In the genomic region with DNA sequence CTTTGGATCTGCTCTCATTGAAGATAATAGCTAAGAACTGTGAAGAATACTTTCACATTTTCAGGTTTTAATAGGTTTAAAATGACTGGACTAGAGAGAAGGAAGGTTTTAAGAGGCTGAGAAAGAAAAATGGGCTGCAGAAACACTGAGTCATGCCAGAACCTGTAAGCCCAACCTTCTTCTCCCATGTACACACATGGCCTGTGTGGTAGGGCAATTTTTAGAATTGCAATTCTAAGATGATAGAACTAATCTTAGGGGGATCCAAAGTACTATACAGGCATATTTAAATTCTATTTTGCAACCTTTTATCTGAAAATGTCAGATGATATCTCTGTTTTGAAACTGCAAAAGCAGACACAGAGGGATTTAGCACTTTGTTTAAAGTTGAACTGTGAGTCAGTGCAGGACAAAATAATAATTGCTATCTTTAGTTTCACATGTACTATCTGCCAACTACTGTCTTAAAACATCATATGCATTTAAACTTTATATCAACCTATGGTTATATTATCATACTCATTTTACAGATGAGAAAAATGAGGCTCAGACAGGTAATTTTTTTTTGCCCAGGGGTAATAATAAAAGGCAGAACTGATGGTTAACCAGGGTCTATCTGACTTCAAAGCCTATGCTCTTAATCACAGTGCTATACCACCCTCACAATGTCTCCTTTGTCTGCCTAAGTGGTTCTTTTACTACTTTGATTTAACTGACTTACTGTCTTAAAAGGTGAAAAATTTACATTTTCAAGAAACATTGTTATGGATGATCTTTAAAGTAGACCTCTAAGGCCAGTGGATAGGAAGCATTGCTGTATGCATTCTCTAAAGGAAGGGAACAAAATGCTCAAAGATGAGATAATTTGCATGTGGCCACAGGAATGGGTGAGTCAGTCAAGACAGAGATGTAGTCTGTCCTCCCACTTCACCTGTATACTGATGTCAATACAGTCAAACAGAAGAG, we compare ENCODE assay signal across 9 cellular contexts. TPM values are rescaled to one million over a fixed set of nuclear protein-coding genes. Genes with fewer than 3 reads are reported as not detected.
A peak's percentile ranks its signal among the peaks of the same experiment; 100 is the strongest.
DNase-seq lines count a peak whose midpoint lies in the region; ATAC-seq, FAIRE-seq and TF ChIP-seq lines count a peak whose summit lies in the region.
"Had no signal": no experiment of that assay in that cellular context is flagged by ENCODE, and none has a peak within 500 bp of the region (broad histone marks: within the 10 kb centered on the region; RNA-seq: fewer than 3 reads in every experiment).

No MANE protein-coding gene starts in this region.

- no peak overlapping the region for H3K4me3 ChIP-seq in kidney (ENCODE audit: low read length in 2 of 2)

- H3K36me3 ChIP-seq in kidney (ENCODE audit: control insufficient read depth in 1 of 2, insufficient read depth in 2 of 2, low read length in 2 of 2): no peaks in the 10 kb centered on the region

- FAIRE-seq in kidney (lab: Jason Lieb, UNC): no peak

- no peak overlapping the region for H3K27ac Mint-ChIP-seq in activated T-cell treated with anti-CD3 and anti-CD28 coated beads, Interleukin-2, amount 50 U/mL, for 72 hours
- no peak overlapping the region for H3K27ac Mint-ChIP-seq in activated naive CD8-positive, alpha-beta T cell treated with anti-CD3 and anti-CD28 coated beads, Interleukin-2, amount 10 ng/mL, durations not matched to agents 7 days and 5 days
- no peak overlapping the region for H3K27ac Mint-ChIP-seq in stimulated activated naive CD8-positive, alpha-beta T cell treated with anti-CD3 and anti-CD28 coated beads, Interleukin-15, amount 100 ng/mL, for 72 hours
- H3K27ac Mint-ChIP-seq in T-helper 17 cell: no peak overlapping the region

- H3K9me3 ChIP-seq in T-helper 17 cell (ENCODE audit: control insufficient read depth, low read length, poor library complexity, severe bottlenecking): no peaks in the 10 kb centered on the region
- no peaks in the 10 kb centered on the region for H3K9me3 ChIP-seq in kidney (ENCODE audit: control insufficient read depth in 1 of 2, low read length in 2 of 2)

- H3K27me3 Mint-ChIP-seq in activated T-cell treated with anti-CD3 and anti-CD28 coated beads, Interleukin-2, amount 50 U/mL, for 72 hours (ENCODE audit: low read depth): no peaks in the 10 kb centered on the region
- H3K27me3 Mint-ChIP-seq in activated naive CD8-positive, alpha-beta T cell treated with anti-CD3 and anti-CD28 coated beads, Interleukin-2, amount 10 ng/mL, durations not matched to agents 7 days and 5 days: no peaks in the 10 kb centered on the region
- no peaks in the 10 kb centered on the region for H3K27me3 Mint-ChIP-seq in stimulated activated naive CD8-positive, alpha-beta T cell treated with anti-CD3 and anti-CD28 coated beads, Interleukin-15, amount 100 ng/mL, for 72 hours
- H3K27me3 Mint-ChIP-seq in T-helper 17 cell: peaks cover 17% of the 10 kb centered on the region

- H3K9ac ChIP-seq in kidney (ENCODE audit: low read length in 2 of 2): no peak overlapping the region

- H3K4me1 ChIP-seq in kidney (ENCODE audit: control insufficient read depth in 1 of 2, insufficient read depth in 1 of 2, low read depth in 1 of 2, low read length in 2 of 2): no peaks in the 10 kb centered on the region

- H3K27ac ChIP-seq in kidney (ENCODE audit: low read depth in 2 of 2, low read length in 2 of 2): no peak overlapping the region

- peaks cover 21% of the 10 kb centered on the region for H3K4me1 Mint-ChIP-seq in activated T-cell treated with anti-CD3 and anti-CD28 coated beads, Interleukin-2, amount 50 U/mL, for 72 hours (ENCODE audit: low read depth)
- peaks cover 14% of the 10 kb centered on the region for H3K4me1 Mint-ChIP-seq in activated naive CD8-positive, alpha-beta T cell treated with anti-CD3 and anti-CD28 coated beads, Interleukin-2, amount 10 ng/mL, durations not matched to agents 7 days and 5 days
- peaks cover 40% of the 10 kb centered on the region for H3K4me1 Mint-ChIP-seq in stimulated activated naive CD8-positive, alpha-beta T cell treated with anti-CD3 and anti-CD28 coated beads, Interleukin-15, amount 100 ng/mL, for 72 hours
- H3K4me1 Mint-ChIP-seq in T-helper 17 cell: peaks cover 11% of the 10 kb centered on the region

- H3K4me3 Mint-ChIP-seq in activated T-cell treated with anti-CD3 and anti-CD28 coated beads, Interleukin-2, amount 50 U/mL, for 72 hours: no peak overlapping the region
- H3K4me3 Mint-ChIP-seq in activated naive CD8-positive, alpha-beta T cell treated with anti-CD3 and anti-CD28 coated beads, Interleukin-2, amount 10 ng/mL, durations not matched to agents 7 days and 5 days: no peak overlapping the region
- peak overlapping the region in 1 of 2 donors; percentile 23 for H3K4me3 Mint-ChIP-seq in stimulated activated naive CD8-positive, alpha-beta T cell treated with anti-CD3 and anti-CD28 coated beads, Interleukin-15, amount 100 ng/mL, for 72 hours
- H3K4me3 Mint-ChIP-seq in T-helper 17 cell: no peak overlapping the region

- POLR2A ChIA-PET in activated naive CD8-positive, alpha-beta T cell treated with anti-CD3 and anti-CD28 coated beads, Interleukin-2, amount 10 ng/mL, durations not matched to agents 7 days and 5 days (lab: Charles Lee): no interaction called here

- no peaks in the 10 kb centered on the region for H3K36me3 Mint-ChIP-seq in activated T-cell treated with anti-CD3 and anti-CD28 coated beads, Interleukin-2, amount 50 U/mL, for 72 hours (ENCODE audit: insufficient read depth in 2 of 2)
- H3K36me3 Mint-ChIP-seq in activated naive CD8-positive, alpha-beta T cell treated with anti-CD3 and anti-CD28 coated beads, Interleukin-2, amount 10 ng/mL, durations not matched to agents 7 days and 5 days: no peaks in the 10 kb centered on the region
- H3K36me3 Mint-ChIP-seq in T-helper 17 cell (ENCODE audit: low read depth): peaks cover 3% of the 10 kb centered on the region

- no peak for TF ChIP-seq CTCF in kidney (IDR thresholded peaks at IDR 0.05; ENCODE audit: borderline replicate concordance, extremely low read depth, insufficient read depth)

- no peaks in the 10 kb centered on the region for H3K9me3 Mint-ChIP-seq in activated T-cell treated with anti-CD3 and anti-CD28 coated beads, Interleukin-2, amount 50 U/mL, for 72 hours
- no peaks in the 10 kb centered on the region for H3K9me3 Mint-ChIP-seq in activated naive CD8-positive, alpha-beta T cell treated with anti-CD3 and anti-CD28 coated beads, Interleukin-2, amount 10 ng/mL, durations not matched to agents 7 days and 5 days
- no peaks in the 10 kb centered on the region for H3K9me3 Mint-ChIP-seq in stimulated activated naive CD8-positive, alpha-beta T cell treated with anti-CD3 and anti-CD28 coated beads, Interleukin-15, amount 100 ng/mL, for 72 hours

- intact Hi-C loops in kidney (cut with DNase I): no loop called here

- DNase-seq in activated T-cell treated with anti-CD3 and anti-CD28 coated beads, Interleukin-2, amount 50 U/mL, for 72 hours: no peak
- DNase-seq in activated T-cell treated with anti-CD3 and anti-CD28 coated beads, Interleukin-2, amount 50 U/mL, for 48 hours: no peak
- DNase-seq in activated naive CD8-positive, alpha-beta T cell treated with anti-CD3 and anti-CD28 coated beads, Interleukin-2, amount 10 ng/mL, durations not matched to agents 7 days and 5 days: no peak
- no peak for DNase-seq in stimulated activated naive CD8-positive, alpha-beta T cell treated with anti-CD3 and anti-CD28 coated beads, Interleukin-15, amount 100 ng/mL, for 72 hours
- no peak for DNase-seq in T-helper 17 cell
- DNase-seq in kidney: no peak
- DNase-seq in NCI-H1092 (lab: John Stamatoyannopoulos, UW): no peak
- DNase-seq: midbrain had no signal

- ATAC-seq in activated T-cell treated with anti-CD3 and anti-CD28 coated beads, Interleukin-2, amount 50 U/mL, for 72 hours (replicated peaks in 1 of 2): peak; percentile 89 to 91
- peak; percentile 71 for ATAC-seq in HG03108 (IDR thresholded peaks at IDR 0.05; ENCODE audit: unreplicated experiment)
- ATAC-seq in activated naive CD8-positive, alpha-beta T cell treated with anti-CD3 and anti-CD28 coated beads, Interleukin-2, amount 10 ng/mL, durations not matched to agents 7 days and 5 days (ENCODE audit: low read depth): peak; percentile 77
- ATAC-seq in stimulated activated naive CD8-positive, alpha-beta T cell treated with anti-CD3 and anti-CD28 coated beads, Interleukin-15, amount 100 ng/mL, for 72 hours: peak; percentile 92
- no peak for ATAC-seq in T-helper 17 cell

RNA-seq across cellular contexts. Expression of a gene that starts 4.3 kb away (rescaled TPM):
- not detected for total RNA-seq in activated T-cell treated with anti-CD3 and anti-CD28 coated beads, Interleukin-2, amount 50 U/mL, for 72 hours
- under 1 TPM in 1 of 2 experiments, not detected in 1; 0.22 TPM for total RNA-seq in activated naive CD8-positive, alpha-beta T cell treated with anti-CD3 and anti-CD28 coated beads, Interleukin-2, amount 10 ng/mL, durations not matched to agents 7 days and 5 days
- total RNA-seq in T-helper 17 cell (not detected), kidney (2.3 TPM)
- 0.24 TPM for polyA plus RNA-seq in kidney (ENCODE audit: insufficient read depth, low read depth, low replicate concordance)
